Comparison of ENCODE assay signal across 9 cellular contexts in genomic region chr11:116786966-116787365, GRCh38. TPM values are rescaled to one million over a fixed set of nuclear protein-coding genes. Genes with fewer than 3 reads are reported as not detected.
DNase-seq lines count a peak whose midpoint lies in the region; ATAC-seq and TF ChIP-seq lines count a peak whose summit lies in the region.
"Had no signal": no experiment of that assay in that cellular context is flagged by ENCODE, and none has a peak within 500 bp of the region (broad histone marks: within the 10 kb centered on the region; RNA-seq: fewer than 3 reads in every experiment).

No MANE protein-coding gene starts in this region.

- H3K27ac ChIP-seq in RWPE2 (ENCODE audit: poor library complexity, severe bottlenecking) (no peak overlapping the region), fibroblast of lung (ENCODE audit: insufficient read depth, low read length) (peak overlapping the region; percentile 85), psoas muscle (peak overlapping the region; percentile 87)

- H3K27me3 ChIP-seq in RWPE2 (ENCODE audit: insufficient read depth, poor library complexity, severe bottlenecking), result no peaks in the 10 kb centered on the region
- no peaks in the 10 kb centered on the region for H3K27me3 ChIP-seq in fibroblast of lung (ENCODE audit: control insufficient read depth, insufficient read depth, low read length)
- H3K27me3 ChIP-seq in psoas muscle (ENCODE audit: insufficient read depth in 3 of 3, low read length in 2 of 3), result no peaks in the 10 kb centered on the region

- ATAC-seq in RWPE2 (ENCODE audit: low read depth) (no peak), psoas muscle (no peak), GM21786 (IDR thresholded peaks at IDR 0.05; ENCODE audit: unreplicated experiment) (no peak)
- ATAC-seq: sciatic nerve had no signal

- H3K9me3 ChIP-seq in RWPE2 (ENCODE audit: severe bottlenecking) (no peaks in the 10 kb centered on the region), fibroblast of lung (ENCODE audit: control insufficient read depth, insufficient read depth, low read depth, low read length) (no peaks in the 10 kb centered on the region), psoas muscle (no peaks in the 10 kb centered on the region)

- peak overlapping the region; percentile 83 for H3K9ac ChIP-seq in fibroblast of lung (ENCODE audit: insufficient read depth, low read length)

- H4K20me1 ChIP-seq in fibroblast of lung (ENCODE audit: control insufficient read depth, extremely low read depth, insufficient read depth, low read length), result no peaks in the 10 kb centered on the region

- H3K4me1 ChIP-seq in RWPE2 (ENCODE audit: insufficient read depth, poor library complexity, severe bottlenecking), result peaks cover 4% of the 10 kb centered on the region
- peaks cover 3% of the 10 kb centered on the region for H3K4me1 ChIP-seq in fibroblast of lung (ENCODE audit: control insufficient read depth, extremely low read depth, insufficient read depth, low read length)
- H3K4me1 ChIP-seq in psoas muscle, result peaks cover 10% of the 10 kb centered on the region

- H3K36me3 ChIP-seq in RWPE2 (ENCODE audit: low read depth), result peaks cover 50% of the 10 kb centered on the region
- peaks cover 21% of the 10 kb centered on the region for H3K36me3 ChIP-seq in fibroblast of lung (ENCODE audit: control insufficient read depth, insufficient read depth, low read length)
- H3K36me3 ChIP-seq in psoas muscle (ENCODE audit: insufficient read depth in 1 of 2, low read depth in 1 of 2), result peaks cover 22 to 49% of the 10 kb centered on the region in 2 donors

- peaks cover 11% of the 10 kb centered on the region for H3K79me2 ChIP-seq in fibroblast of lung (ENCODE audit: control insufficient read depth, insufficient read depth, low read length)

- peak overlapping the region; percentile 87 for H3K4me2 ChIP-seq in fibroblast of lung (ENCODE audit: extremely low read depth, insufficient read depth, low read length)

- intact Hi-C loops in psoas muscle (cut with DNase I), result loop anchor here in 1 of 2 donors (5.0 kb wide), 1 partner anchor 440 kb away; no protein-coding TSS in a partner anchor
- intact Hi-C loops in posterior vena cava (cut with DNase I), result no loop called here

- no peak for DNase-seq in RWPE2 (ENCODE audit: low spot score)
- DNase-seq in fibroblast of lung (ENCODE audit: low read depth in 2 of 2), result no peak
- DNase-seq in psoas muscle, result no peak
- no peak for DNase-seq in posterior vena cava (ENCODE audit: low spot score)
- DNase-seq in UCSD-AML1 (lab: John Stamatoyannopoulos, UW; ENCODE audit: unreplicated experiment), result no peak
- DNase-seq in NCI-H2171 treated with DMSO at 0.1 percent for 48 hours (lab: John Stamatoyannopoulos, UW), result no peak

- TF ChIP-seq CTCF in RWPE2 (IDR thresholded peaks at IDR 0.05; ENCODE audit: poor library complexity, severe bottlenecking) (no peak), fibroblast of lung (conservative IDR thresholded peaks at IDR 0.05 in 1 of 2, IDR thresholded peaks at IDR 0.05 in 1 of 2; ENCODE audit: low read depth in 1 of 2, low read length in 2 of 2) (no peak), psoas muscle (IDR thresholded peaks at IDR 0.05) (no peak)

- 46 to 49% (median 46%) methylated on average over 5 of the region's 5 CpGs for WGBS in psoas muscle, 3 donors

- H3K4me3 ChIP-seq in GM08714 (ENCODE audit: low read length) (peak overlapping the region; percentile 84), RWPE2 (ENCODE audit: severe bottlenecking) (peak overlapping the region; percentile 70), fibroblast of lung (replicated peaks in 1 of 4; ENCODE audit: control extremely low read depth in 1 of 4, insufficient read depth in 1 of 4, low read depth in 3 of 4, low read length in 4 of 4) (peak overlapping the region; percentile 68 to 90 (median 80)), psoas muscle (peak overlapping the region; percentile 98)

- no peak overlapping the region for H2AFZ ChIP-seq in fibroblast of lung (ENCODE audit: low read length)

RNA-seq across cellular contexts. Expression of gene ZPR1, which starts 0.9 kb away (rescaled TPM):
- total RNA-seq in fibroblast of lung (28.4 and 30.8 TPM in 2 replicates), psoas muscle (10 to 100 TPM; 41.4 to 63.2 (median 56.1) TPM), posterior vena cava (10 to 100 TPM; 38.8 to 44.6 TPM)
- polyA plus RNA-seq in fibroblast of lung (56.4 and 65.3 TPM in 2 replicates), psoas muscle (10 to 100 TPM; 40.1 to 98.6 (median 70.2) TPM)
- polyA plus RNA-seq in fibroblast of lung (2012), result 33.1 and 40.7 TPM in 2 replicates
- polyA minus RNA-seq in fibroblast of lung (ENCODE audit: low replicate concordance), result 30.9 and 35.8 TPM in 2 replicates

RNA-seq across cellular contexts. Expression of gene APOA5, which starts 4.7 kb away (rescaled TPM):
- total RNA-seq in fibroblast of lung (not detected in 2 replicates), psoas muscle (not detected), posterior vena cava (not detected)
- polyA plus RNA-seq in fibroblast of lung (not detected in 2 replicates), psoas muscle (under 1 TPM in 1 of 3 donors, not detected in 2; 0.05 TPM)
- not detected in 2 replicates for polyA plus RNA-seq in fibroblast of lung (2012)
- not detected in 2 replicates for polyA minus RNA-seq in fibroblast of lung (ENCODE audit: low replicate concordance)
- total RNA-seq: sciatic nerve had no signal

RNA-seq across cellular contexts. Expression of gene BUD13, which starts 14.2 kb away (rescaled TPM):
- total RNA-seq in fibroblast of lung (12.7 and 14.9 TPM in 2 replicates), psoas muscle (10 to 100 TPM in 1 of 4 donors, 1 to 10 TPM in 3; 8.6 to 11.4 (median 9.2) TPM), posterior vena cava (10 to 100 TPM in 1 of 2 donors, 1 to 10 TPM in 1; 9.2 to 10.2 TPM)
- polyA plus RNA-seq in fibroblast of lung (13.0 and 16.8 TPM in 2 replicates), psoas muscle (10 to 100 TPM; 11.2 to 17.1 (median 14.2) TPM)
- polyA plus RNA-seq in fibroblast of lung (2012), result 10.0 and 12.3 TPM in 2 replicates
- polyA minus RNA-seq in fibroblast of lung (ENCODE audit: low replicate concordance), result 9.7 and 11.1 TPM in 2 replicates

RNA-seq across cellular contexts. Expression of gene APOA4, which starts 36.1 kb away (rescaled TPM):
- total RNA-seq in fibroblast of lung, result not detected in 2 replicates
- polyA plus RNA-seq in fibroblast of lung, result not detected in 2 replicates
- not detected in 2 replicates for polyA plus RNA-seq in fibroblast of lung (2012)
- polyA minus RNA-seq in fibroblast of lung (ENCODE audit: low replicate concordance), result not detected in 2 replicates
- under 1 TPM in 1 of 4 donors, not detected in 3; 0.50 TPM for total RNA-seq in psoas muscle
- 1 to 10 TPM in 1 of 3 donors, under 1 TPM in 1, not detected in 1; 0.44 to 6.0 TPM for polyA plus RNA-seq in psoas muscle
- 1 to 10 TPM in 1 of 2 donors, not detected in 1; 2.0 TPM for total RNA-seq in posterior vena cava
- total RNA-seq: sciatic nerve had no signal

RNA-seq across cellular contexts. Expression of gene APOC3, which starts 42.7 kb away (rescaled TPM):
- total RNA-seq in fibroblast of lung (not detected in 2 replicates), psoas muscle (under 1 TPM in 1 of 4 donors, not detected in 3; 0.46 TPM), posterior vena cava (not detected)
- polyA plus RNA-seq in fibroblast of lung (not detected in 2 replicates), psoas muscle (1 to 10 TPM in 1 of 3 donors, under 1 TPM in 1, not detected in 1; 0.26 to 2.2 TPM)
- polyA plus RNA-seq in fibroblast of lung (2012), result not detected in 2 replicates
- not detected in 2 replicates for polyA minus RNA-seq in fibroblast of lung (ENCODE audit: low replicate concordance)
- total RNA-seq: sciatic nerve had no signal
